13 cellular contexts compared by ENCODE assay signal in the genomic region with DNA sequence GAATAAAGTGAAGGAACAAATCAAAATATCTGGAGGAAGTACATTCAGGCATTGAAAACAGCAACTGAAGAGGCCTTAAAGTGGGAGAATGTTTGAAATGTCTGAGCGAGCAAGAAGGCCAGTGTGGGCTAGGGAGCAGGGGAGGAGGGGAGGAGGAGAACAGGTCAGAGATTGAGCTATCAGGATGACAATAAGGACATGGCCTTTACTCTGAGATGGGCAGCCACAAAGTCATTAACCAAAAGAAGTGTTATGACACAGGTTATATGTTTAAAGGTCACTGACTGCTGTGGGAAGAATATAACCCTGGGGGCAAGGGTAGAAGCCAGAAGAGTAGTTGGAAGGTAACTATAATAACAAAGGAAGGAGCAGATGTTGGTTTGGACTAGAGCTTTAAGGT.
A peak's percentile ranks its signal among the peaks of the same experiment; 100 is the strongest.
DNase-seq lines count a peak whose midpoint lies in the region; ATAC-seq and TF ChIP-seq lines count a peak whose summit lies in the region.
"Had no signal": no experiment of that assay in that cellular context is flagged by ENCODE, and none has a peak within 500 bp of the region (broad histone marks: within the 10 kb centered on the region; RNA-seq: fewer than 3 reads in every experiment).

No MANE protein-coding gene starts in this region.

- H3K27ac Mint-ChIP-seq in WTC11 = no peak overlapping the region
- no peak overlapping the region for H3K27ac Mint-ChIP-seq in activated T-helper 2 cell treated with anti-CD3 and anti-CD28 coated beads, Interferon-gamma antibody, Interleukin-2, Interleukin-4, amounts not matched to agents 10 μg/mL and 5 μg/mL and 100 μg/mL, durations not matched to agents 14 hours and 24 hours and 36 hours
- H3K27ac Mint-ChIP-seq: B cell had no signal

- no peak overlapping the region for H3K4me3 ChIP-seq in cardiac muscle cell
- H3K4me3 ChIP-seq in mucosa of descending colon = no peak overlapping the region
- no peak overlapping the region for H3K4me3 ChIP-seq in thyroid gland (replicated peaks in 1 of 3)
- H3K4me3 ChIP-seq: HAP-1 had no signal

- H3K36me3 Mint-ChIP-seq in WTC11 = no peaks in the 10 kb centered on the region
- H3K36me3 Mint-ChIP-seq in activated T-helper 2 cell treated with anti-CD3 and anti-CD28 coated beads, Interferon-gamma antibody, Interleukin-2, Interleukin-4, amounts not matched to agents 10 μg/mL and 5 μg/mL and 100 μg/mL, durations not matched to agents 14 hours and 24 hours and 36 hours (ENCODE audit: low read depth) = no peaks in the 10 kb centered on the region
- H3K36me3 Mint-ChIP-seq: CD4-positive, alpha-beta memory T cell had no signal

- H3K27ac ChIP-seq in cardiac muscle cell = peak overlapping the region; percentile 8
- H3K27ac ChIP-seq in thyroid gland = no peak overlapping the region

- 22 to 33% methylated on average over 1 of the region's 1 CpG for WGBS in thyroid gland, 2 donors

- POLR2A ChIA-PET in WTC11 (lab: Charles Lee) = interaction anchor here (0.6 kb wide), 1 partner anchor 527 kb away, joined by 3 read pairs; no protein-coding TSS in a partner anchor

- peaks cover 7% of the 10 kb centered on the region for H3K9me3 Mint-ChIP-seq in WTC11
- no peaks in the 10 kb centered on the region for H3K9me3 Mint-ChIP-seq in activated T-helper 2 cell treated with anti-CD3 and anti-CD28 coated beads, Interferon-gamma antibody, Interleukin-2, Interleukin-4, amounts not matched to agents 10 μg/mL and 5 μg/mL and 100 μg/mL, durations not matched to agents 14 hours and 24 hours and 36 hours
- H3K9me3 Mint-ChIP-seq: CD4-positive, alpha-beta memory T cell had no signal

- H3K27me3 Mint-ChIP-seq in WTC11 (ENCODE audit: low read depth) = no peaks in the 10 kb centered on the region; the same call in 1 of the 2 replicates
- H3K27me3 Mint-ChIP-seq in activated T-helper 2 cell treated with anti-CD3 and anti-CD28 coated beads, Interferon-gamma antibody, Interleukin-2, Interleukin-4, amounts not matched to agents 10 μg/mL and 5 μg/mL and 100 μg/mL, durations not matched to agents 14 hours and 24 hours and 36 hours (ENCODE audit: low read depth) = no peaks in the 10 kb centered on the region
- H3K27me3 Mint-ChIP-seq: B cell; CD4-positive, alpha-beta memory T cell had no signal

- no peak overlapping the region for H3K4me3 Mint-ChIP-seq in WTC11
- no peak overlapping the region for H3K4me3 Mint-ChIP-seq in activated T-helper 2 cell treated with anti-CD3 and anti-CD28 coated beads, Interferon-gamma antibody, Interleukin-2, Interleukin-4, amounts not matched to agents 10 μg/mL and 5 μg/mL and 100 μg/mL, durations not matched to agents 14 hours and 24 hours and 36 hours (ENCODE audit: low read depth)
- H3K4me3 Mint-ChIP-seq: B cell; CD4-positive, alpha-beta memory T cell had no signal

- H3K36me3 ChIP-seq in cardiac muscle cell (no peaks in the 10 kb centered on the region), mucosa of descending colon (ENCODE audit: low read depth) (no peaks in the 10 kb centered on the region), thyroid gland (no peaks in the 10 kb centered on the region)
- H3K36me3 ChIP-seq: HAP-1 had no signal

- CTCF ChIA-PET in WTC11 (lab: Charles Lee) = no interaction called here

- no peak for ATAC-seq in Right ventricle myocardium inferior
- peak; percentile 51 for ATAC-seq in WTC11
- peak; percentile 81 for ATAC-seq in mucosa of descending colon

- H3K9me3 ChIP-seq in cardiac muscle cell (ENCODE audit: low read depth) (no peaks in the 10 kb centered on the region), mucosa of descending colon (no peaks in the 10 kb centered on the region), thyroid gland (no peaks in the 10 kb centered on the region)
- H3K9me3 ChIP-seq: HAP-1 had no signal

- DNase-seq in cardiac muscle cell (ENCODE audit: low read depth in 1 of 2, low spot score in 1 of 2) (peak in 1 of 2 donors; percentile 6), Right ventricle myocardium inferior (ENCODE audit: missing footprints) (no peak), WTC11 (ENCODE audit: low spot score) (no peak), mucosa of descending colon (no peak), thyroid gland (peak; percentile 32 to 40), NCI-H524 treated with DMSO at 0.1 percent for 48 hours (lab: John Stamatoyannopoulos, UW) (no peak)
- no peak for DNase-seq in activated T-helper 2 cell treated with anti-CD3 and anti-CD28 coated beads, Interferon-gamma antibody, Interleukin-2, Interleukin-4, amounts not matched to agents 10 μg/mL and 5 μg/mL and 100 μg/mL, durations not matched to agents 14 hours and 24 hours and 36 hours (ENCODE audit: low spot score)
- DNase-seq: C1 segment of cervical spinal cord; CD4-positive, alpha-beta memory T cell; DMS79; GOT3 had no signal

- no peak for TF ChIP-seq CTCF in cardiac muscle cell (IDR thresholded peaks at IDR 0.05; ENCODE audit: low read depth, low read length)
- TF ChIP-seq CTCF in WTC11 (IDR thresholded peaks at IDR 0.05) = no peak
- no peak for TF ChIP-seq CTCF in mucosa of descending colon (IDR thresholded peaks at IDR 0.05)
- no peak for TF ChIP-seq CTCF in thyroid gland (IDR thresholded peaks at IDR 0.05)

- no peak for TF ChIP-seq POLR2A in thyroid gland (IDR thresholded peaks at IDR 0.05)

- H3K27me3 ChIP-seq in cardiac muscle cell = no peaks in the 10 kb centered on the region
- no peaks in the 10 kb centered on the region for H3K27me3 ChIP-seq in thyroid gland

- intact Hi-C loops in Right ventricle myocardium inferior (cut with DNase I) (no loop called here), mucosa of descending colon (cut with DNase I, micrococcal nuclease) (no loop called here), thyroid gland (cut with DNase I) (no loop called here)
- intact Hi-C loops in activated T-helper 2 cell treated with anti-CD3 and anti-CD28 coated beads, Interferon-gamma antibody, Interleukin-2, Interleukin-4, amounts not matched to agents 10 μg/mL and 5 μg/mL and 100 μg/mL, durations not matched to agents 14 hours and 24 hours and 36 hours (cut with micrococcal nuclease) = no loop called here

- H3K4me1 ChIP-seq in cardiac muscle cell (ENCODE audit: low read depth) = peaks cover 32% of the 10 kb centered on the region
- H3K4me1 ChIP-seq in mucosa of descending colon (ENCODE audit: low read depth) = no peaks in the 10 kb centered on the region
- peaks cover 4 to 10% of the 10 kb centered on the region in 2 donors for H3K4me1 ChIP-seq in thyroid gland
- H3K4me1 ChIP-seq: HAP-1 had no signal

- H3K4me1 Mint-ChIP-seq in WTC11 = peaks cover 13% of the 10 kb centered on the region
- peaks cover 12% of the 10 kb centered on the region for H3K4me1 Mint-ChIP-seq in activated T-helper 2 cell treated with anti-CD3 and anti-CD28 coated beads, Interferon-gamma antibody, Interleukin-2, Interleukin-4, amounts not matched to agents 10 μg/mL and 5 μg/mL and 100 μg/mL, durations not matched to agents 14 hours and 24 hours and 36 hours (ENCODE audit: low read depth)
- H3K4me1 Mint-ChIP-seq: B cell had no signal

TF ChIP-seq in WTC11, 78 proteins besides CTCF, POLR2A, EP300 and RAD21:
- TF ChIP-seq, protein P1, sequence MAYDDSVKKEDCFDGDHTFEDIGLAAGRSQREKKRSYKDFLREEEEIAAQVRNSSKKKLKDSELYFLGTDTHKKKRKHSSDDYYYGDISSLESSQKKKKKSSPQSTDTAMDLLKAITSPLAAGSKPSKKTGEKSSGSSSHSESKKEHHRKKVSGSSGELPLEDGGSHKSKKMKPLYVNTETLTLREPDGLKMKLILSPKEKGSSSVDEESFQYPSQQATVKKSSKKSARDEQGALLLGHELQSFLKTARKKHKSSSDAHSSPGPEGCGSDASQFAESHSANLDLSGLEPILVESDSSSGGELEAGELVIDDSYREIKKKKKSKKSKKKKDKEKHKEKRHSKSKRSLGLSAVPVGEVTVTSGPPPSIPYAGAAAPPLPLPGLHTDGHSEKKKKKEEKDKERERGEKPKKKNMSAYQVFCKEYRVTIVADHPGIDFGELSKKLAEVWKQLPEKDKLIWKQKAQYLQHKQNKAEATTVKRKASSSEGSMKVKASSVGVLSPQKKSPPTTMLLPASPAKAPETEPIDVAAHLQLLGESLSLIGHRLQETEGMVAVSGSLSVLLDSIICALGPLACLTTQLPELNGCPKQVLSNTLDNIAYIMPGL (CRISPR knock-in tag; IDR thresholded peaks at IDR 0.05) = no peak
- TF ChIP-seq, protein P2, sequence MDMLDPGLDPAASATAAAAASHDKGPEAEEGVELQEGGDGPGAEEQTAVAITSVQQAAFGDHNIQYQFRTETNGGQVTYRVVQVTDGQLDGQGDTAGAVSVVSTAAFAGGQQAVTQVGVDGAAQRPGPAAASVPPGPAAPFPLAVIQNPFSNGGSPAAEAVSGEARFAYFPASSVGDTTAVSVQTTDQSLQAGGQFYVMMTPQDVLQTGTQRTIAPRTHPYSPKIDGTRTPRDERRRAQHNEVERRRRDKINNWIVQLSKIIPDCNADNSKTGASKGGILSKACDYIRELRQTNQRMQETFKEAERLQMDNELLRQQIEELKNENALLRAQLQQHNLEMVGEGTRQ (CRISPR knock-in tag; IDR thresholded peaks at IDR 0.05) = no peak
- TF ChIP-seq, protein P3, sequence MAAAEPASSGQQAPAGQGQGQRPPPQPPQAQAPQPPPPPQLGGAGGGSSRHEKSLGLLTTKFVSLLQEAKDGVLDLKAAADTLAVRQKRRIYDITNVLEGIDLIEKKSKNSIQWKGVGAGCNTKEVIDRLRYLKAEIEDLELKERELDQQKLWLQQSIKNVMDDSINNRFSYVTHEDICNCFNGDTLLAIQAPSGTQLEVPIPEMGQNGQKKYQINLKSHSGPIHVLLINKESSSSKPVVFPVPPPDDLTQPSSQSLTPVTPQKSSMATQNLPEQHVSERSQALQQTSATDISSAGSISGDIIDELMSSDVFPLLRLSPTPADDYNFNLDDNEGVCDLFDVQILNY (CRISPR knock-in tag; IDR thresholded peaks at IDR 0.05) = no peak
- TF ChIP-seq CBFB (CRISPR knock-in tag; IDR thresholded peaks at IDR 0.05; ENCODE audit: low read depth) = no peak

Comparison
In these comparisons a context has a peak if more than half of its experiments do, and no peak if none do; other contexts are left out.
1. DNase-seq: peak in thyroid gland (2 of 2); none in Right ventricle myocardium inferior (single experiment), WTC11 (single experiment), mucosa of descending colon (0 of 3), NCI-H524 treated with DMSO at 0.1 percent for 48 hours (single experiment) and activated T-helper 2 cell treated with anti-CD3 and anti-CD28 coated beads, Interferon-gamma antibody, Interleukin-2, Interleukin-4, amounts not matched to agents 10 μg/mL and 5 μg/mL and 100 μg/mL, durations not matched to agents 14 hours and 24 hours and 36 hours (single experiment).